In genomic region chr12:116194935-116195431, GRCh38 we compare ENCODE assay signal across 1 cellular context.
TF ChIP-seq lines count a peak whose summit lies in the region.

No MANE protein-coding gene starts in this region.

TF ChIP-seq in GM12878, 131 proteins besides CTCF, POLR2A, EP300 and RAD21 (continued from another document and continues in another):
- TF ChIP-seq PBX3 (IDR thresholded peaks at IDR 0.05; ENCODE audit: insufficient replicate concordance, low read depth, low read length) (peak; percentile 21), TCF12 (IDR thresholded peaks at IDR 0.05; ENCODE audit: low read depth, low read length) (peak; percentile 86; the same call in 1 of the 2 replicates), SIN3A (IDR thresholded peaks at IDR 0.05; ENCODE audit: low read depth, low read length) (no peak), RELB (IDR thresholded peaks at IDR 0.05; ENCODE audit: low read depth) (peak; percentile 90), NFYA (IDR thresholded peaks at IDR 0.05; ENCODE audit: borderline replicate concordance, low read depth, low read length) (no peak), ATF7 (IDR thresholded peaks at IDR 0.05; ENCODE audit: low read depth) (peak; percentile 55), KDM1A (IDR thresholded peaks at IDR 0.05; ENCODE audit: borderline replicate concordance) (no peak), ATF2 (IDR thresholded peaks at IDR 0.05; ENCODE audit: low read length) (peak; percentile 78), POU2F2 (IDR thresholded peaks at IDR 0.05; ENCODE audit: borderline replicate concordance, low read depth, low read length) (0 out of 3 replicates have a peak, but pooled peaks have one; percentile 17), MAX (IDR thresholded peaks at IDR 0.05; ENCODE audit: low read depth, low read length) (no peak), BHLHE40 (IDR thresholded peaks at IDR 0.05; ENCODE audit: borderline replicate concordance in 1 of 2, low read depth in 2 of 2, low read length in 1 of 2) (peak; percentile 39 to 41; a peak in 1 of 4 replicates), HDAC2 (IDR thresholded peaks at IDR 0.05) (0 out of 2 replicates have a peak, but pooled peaks have one; percentile 23), ZNF687 (IDR thresholded peaks at IDR 0.05) (no peak), JUNB (IDR thresholded peaks at IDR 0.05) (peak; percentile 76), SMAD1 (IDR thresholded peaks at IDR 0.05; ENCODE audit: low read depth, partially characterized antibody) (no peak), PKNOX1 (IDR thresholded peaks at IDR 0.05) (peak; percentile 75), RB1 (IDR thresholded peaks at IDR 0.05; ENCODE audit: borderline replicate concordance) (no peak), E2F4 (IDR thresholded peaks at IDR 0.05; ENCODE audit: low read depth, low read length) (no peak), HDGF (IDR thresholded peaks at IDR 0.05) (no peak), CBX5 (IDR thresholded peaks at IDR 0.05; ENCODE audit: low read depth) (peak; percentile 85; the same call in 1 of the 2 replicates), SUPT20H (IDR thresholded peaks at IDR 0.05; ENCODE audit: borderline replicate concordance, control insufficient read depth, low read depth, low read length) (no peak), MLLT1 (IDR thresholded peaks at IDR 0.05) (no peak), IRF4 (IDR thresholded peaks at IDR 0.05; ENCODE audit: low read depth, low read length) (peak; percentile 73), POLR2AphosphoS2 (IDR thresholded peaks at IDR 0.05; ENCODE audit: low read depth, low read length) (no peak), E2F8 (IDR thresholded peaks at IDR 0.05; ENCODE audit: low read depth, partially characterized antibody) (no peak), MEF2A (IDR thresholded peaks at IDR 0.05; ENCODE audit: insufficient read depth, low read depth, low read length) (peak; percentile 71), FOS (IDR thresholded peaks at IDR 0.05; ENCODE audit: borderline replicate concordance, extremely low read depth, insufficient read length) (no peak), IKZF1 (conservative IDR thresholded peaks at IDR 0.05) (peak; percentile 95), ZNF207 (IDR thresholded peaks at IDR 0.05; ENCODE audit: borderline replicate concordance) (no peak), PRDM15 (CRISPR knock-in tag; IDR thresholded peaks at IDR 0.05) (no peak), JUND (IDR thresholded peaks at IDR 0.05; ENCODE audit: low read depth, low read length) (no peak), EED (IDR thresholded peaks at IDR 0.05; ENCODE audit: low read depth) (peak; percentile 97), SREBF1 (IDR thresholded peaks at IDR 0.05; ENCODE audit: low read length) (no peak), GATAD2B (conservative IDR thresholded peaks at IDR 0.05; ENCODE audit: low read depth) (peak; percentile 87), ZNF622 (IDR thresholded peaks at IDR 0.05) (no peak), MTA3 (IDR thresholded peaks at IDR 0.05; ENCODE audit: borderline replicate concordance, low read length) (peak; percentile 94), TCF3 (IDR thresholded peaks at IDR 0.05; ENCODE audit: borderline replicate concordance, insufficient read depth, low read depth, low read length) (0 out of 2 replicates have a peak, but pooled peaks have one; percentile 73), SP1 (IDR thresholded peaks at IDR 0.05; ENCODE audit: low read depth, low read length) (peak; percentile 50), EZH2 (IDR thresholded peaks at IDR 0.05; ENCODE audit: borderline replicate concordance, control insufficient read depth, low read depth, low read length) (no peak), SIX5 (IDR thresholded peaks at IDR 0.05; ENCODE audit: low read depth, low read length, severe bottlenecking) (no peak), ESRRA (IDR thresholded peaks at IDR 0.05; ENCODE audit: low read length) (no peak), CEBPB (IDR thresholded peaks at IDR 0.05; ENCODE audit: borderline replicate concordance in 1 of 2, low read depth in 2 of 2, low read length in 2 of 2) (peak in 1 of 2 experiments; percentile 93; a peak in 2 of 4 replicates), CHD1 (IDR thresholded peaks at IDR 0.05; ENCODE audit: low read depth, low read length) (no peak), GABPA (IDR thresholded peaks at IDR 0.05; ENCODE audit: low read depth) (peak; percentile 37), NFIC (IDR thresholded peaks at IDR 0.05; ENCODE audit: low read depth, low read length) (peak; percentile 96)
